8 cellular contexts compared by ENCODE assay signal in the genomic region with DNA sequence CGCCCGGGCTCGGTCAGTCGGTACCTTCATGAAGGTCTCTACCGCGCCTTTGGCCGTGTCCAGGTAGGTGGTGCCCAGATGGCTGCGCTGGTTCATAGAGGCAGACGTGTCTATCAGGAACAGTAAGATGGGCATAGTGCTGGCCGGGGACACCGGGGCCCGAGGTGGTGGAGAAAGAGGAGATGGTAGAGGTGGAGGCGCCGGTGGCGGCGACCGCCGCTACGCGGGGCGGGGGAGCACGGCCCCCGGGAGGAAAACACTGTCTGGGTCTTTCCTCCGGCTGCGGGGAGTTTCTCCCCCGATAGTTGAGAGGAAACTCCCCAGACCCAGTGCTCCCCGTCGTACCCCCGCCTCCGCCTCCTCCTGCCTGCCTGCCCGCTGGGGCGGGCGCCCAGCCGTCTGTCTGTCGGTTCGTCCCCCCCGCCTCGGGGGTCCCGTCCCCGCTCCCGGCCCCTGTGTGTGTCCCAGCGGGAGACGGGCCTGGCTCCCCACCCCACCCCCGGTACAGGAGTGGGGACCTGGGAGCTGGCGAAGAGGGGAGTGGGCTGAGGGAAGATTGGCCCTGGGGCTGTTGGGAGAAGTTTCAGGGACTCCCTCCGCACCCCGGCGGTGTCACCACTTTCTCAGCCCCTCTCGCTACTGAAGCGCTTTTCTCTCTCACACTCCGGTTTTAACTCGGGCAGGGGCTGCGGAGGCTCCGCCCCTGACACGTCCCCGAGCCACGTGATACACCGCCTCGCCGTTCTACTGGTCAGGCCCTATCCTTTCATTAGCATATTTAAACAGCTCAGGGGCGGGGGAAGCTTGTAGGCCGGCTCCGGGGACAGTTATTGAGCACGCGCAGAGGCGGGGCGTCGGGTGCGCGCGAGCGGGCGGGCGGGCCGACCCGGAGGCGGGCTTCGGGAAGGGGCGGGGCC. TPM values are rescaled to one million over a fixed set of nuclear protein-coding genes. Genes with fewer than 3 reads are reported as not detected.
DNase-seq lines count a peak whose midpoint lies in the region; ATAC-seq, FAIRE-seq and TF ChIP-seq lines count a peak whose summit lies in the region.

A gene with protein sequence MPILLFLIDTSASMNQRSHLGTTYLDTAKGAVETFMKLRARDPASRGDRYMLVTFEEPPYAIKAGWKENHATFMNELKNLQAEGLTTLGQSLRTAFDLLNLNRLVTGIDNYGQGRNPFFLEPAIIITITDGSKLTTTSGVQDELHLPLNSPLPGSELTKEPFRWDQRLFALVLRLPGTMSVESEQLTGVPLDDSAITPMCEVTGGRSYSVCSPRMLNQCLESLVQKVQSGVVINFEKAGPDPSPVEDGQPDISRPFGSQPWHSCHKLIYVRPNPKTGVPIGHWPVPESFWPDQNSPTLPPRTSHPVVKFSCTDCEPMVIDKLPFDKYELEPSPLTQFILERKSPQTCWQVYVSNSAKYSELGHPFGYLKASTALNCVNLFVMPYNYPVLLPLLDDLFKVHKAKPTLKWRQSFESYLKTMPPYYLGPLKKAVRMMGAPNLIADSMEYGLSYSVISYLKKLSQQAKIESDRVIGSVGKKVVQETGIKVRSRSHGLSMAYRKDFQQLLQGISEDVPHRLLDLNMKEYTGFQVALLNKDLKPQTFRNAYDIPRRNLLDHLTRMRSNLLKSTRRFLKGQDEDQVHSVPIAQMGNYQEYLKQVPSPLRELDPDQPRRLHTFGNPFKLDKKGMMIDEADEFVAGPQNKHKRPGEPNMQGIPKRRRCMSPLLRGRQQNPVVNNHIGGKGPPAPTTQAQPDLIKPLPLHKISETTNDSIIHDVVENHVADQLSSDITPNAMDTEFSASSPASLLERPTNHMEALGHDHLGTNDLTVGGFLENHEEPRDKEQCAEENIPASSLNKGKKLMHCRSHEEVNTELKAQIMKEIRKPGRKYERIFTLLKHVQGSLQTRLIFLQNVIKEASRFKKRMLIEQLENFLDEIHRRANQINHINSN (minus strand): TSS at position 646 of the 917 bp plus-strand sequence. CDS start 511 bp downstream, at position 135.

- peak within 1 kb of the TSS; percentile 97 to 100 for H3K27ac ChIP-seq in small intestine (ENCODE audit: low read depth in 1 of 2, low read length in 1 of 2)

- H3K27me3 ChIP-seq in bronchial epithelial cell (ENCODE audit: control insufficient read depth, insufficient read depth, low read length) (no peaks in the 10 kb centered on the region), small intestine (ENCODE audit: control insufficient read depth in 2 of 2, insufficient read depth in 2 of 2, low read length in 2 of 2) (no peaks in the 10 kb centered on the region)

- POLR2A ChIA-PET in AG04449 (lab: Yijun Ruan, JAX), result interaction anchor here (0.5 to 2.1 kb wide), 68 partner anchors 10 to 895 kb away, joined by 3 to 46 read pairs (median 5); no protein-coding TSS in a partner anchor

- WGBS in small intestine, 3 donors, result 0 to 1% (median 1%) methylated on average over 68 to 79 of the region's 79 CpGs

- TF ChIP-seq CTCF in AG04449 (IDR thresholded peaks at IDR 0.05; ENCODE audit: insufficient read depth, low read length, missing control alignments) (no peak), WI38 (IDR thresholded peaks at IDR 0.05; ENCODE audit: low read depth, low read length) (no peak), bronchial epithelial cell (IDR thresholded peaks at IDR 0.05; ENCODE audit: insufficient read depth, low read length, severe bottlenecking) (no peak)

- no peak for FAIRE-seq in bronchial epithelial cell (lab: Jason Lieb, UNC)
- no peak for FAIRE-seq in small intestine (lab: Jason Lieb, UNC)

- DNase-seq in AG04449 (ENCODE audit: low read depth, low spot score) (peak; percentile 97), NCI-H2227 treated with DMSO at 0.1 percent for 48 hours (lab: John Stamatoyannopoulos, UW) (peak; percentile 95), bronchial epithelial cell (ENCODE audit: low read depth) (peak; percentile 95), iPS-NIHi11 (ENCODE audit: low spot score) (peak; percentile 98), small intestine (peak; percentile 100)

- H3K4me1 ChIP-seq in small intestine (ENCODE audit: control insufficient read depth in 2 of 2, insufficient read depth in 1 of 2, low read depth in 1 of 2, low read length in 1 of 2), result no peaks in the 10 kb centered on the region

- ATAC-seq in GM18907 (IDR thresholded peaks at IDR 0.05; ENCODE audit: unreplicated experiment), result peak; percentile 75
- ATAC-seq in HG03159 (IDR thresholded peaks at IDR 0.05; ENCODE audit: unreplicated experiment), result peak; percentile 72

- peaks cover 12% of the 10 kb centered on the region for H3K36me3 ChIP-seq in bronchial epithelial cell (ENCODE audit: control insufficient read depth, insufficient read depth, low read length)
- no peaks in the 10 kb centered on the region for H3K36me3 ChIP-seq in small intestine (ENCODE audit: control insufficient read depth in 2 of 2, insufficient read depth in 2 of 2, low read length in 2 of 2)

- H3K9me3 ChIP-seq in small intestine (ENCODE audit: control insufficient read depth, low read depth), result no peaks in the 10 kb centered on the region

- CTCF ChIA-PET in AG04449 (lab: Yijun Ruan, JAX), result interaction anchor here (0.9 to 2.5 kb wide), 3 partner anchors 161 to 345 kb away, joined by 3 to 11 read pairs (median 4); no protein-coding TSS in a partner anchor

- H3K4me3 ChIP-seq in AG04449 (ENCODE audit: low read depth, low read length) (peak within 1 kb of the TSS; percentile 78), WI38 (ENCODE audit: low read depth, low read length) (peak within 1 kb of the TSS; percentile 85), bronchial epithelial cell (ENCODE audit: low read depth, low read length) (peak within 1 kb of the TSS; percentile 90), small intestine (ENCODE audit: low read depth in 1 of 2, low read length in 2 of 2) (peak within 1 kb of the TSS; percentile 93 to 99)

RNA-seq across cellular contexts. Expression of the gene that starts here (rescaled TPM):
- 44.5 and 68.7 TPM in 2 replicates for total RNA-seq in bronchial epithelial cell
- 10 to 100 TPM in 1 of 3 donors, 1 to 10 TPM in 2; 8.9 to 15.2 (median 9.4) TPM for polyA plus RNA-seq in small intestine

Comparison
In these comparisons a context has a peak if more than half of its experiments do, and no peak if none do; other contexts are left out.
1. Peak in every context shown above with its lines: DNase-seq, ATAC-seq, H3K4me3 ChIP-seq and H3K27ac ChIP-seq.